ENCODE assay signal across 10 cellular contexts in the genomic region with DNA sequence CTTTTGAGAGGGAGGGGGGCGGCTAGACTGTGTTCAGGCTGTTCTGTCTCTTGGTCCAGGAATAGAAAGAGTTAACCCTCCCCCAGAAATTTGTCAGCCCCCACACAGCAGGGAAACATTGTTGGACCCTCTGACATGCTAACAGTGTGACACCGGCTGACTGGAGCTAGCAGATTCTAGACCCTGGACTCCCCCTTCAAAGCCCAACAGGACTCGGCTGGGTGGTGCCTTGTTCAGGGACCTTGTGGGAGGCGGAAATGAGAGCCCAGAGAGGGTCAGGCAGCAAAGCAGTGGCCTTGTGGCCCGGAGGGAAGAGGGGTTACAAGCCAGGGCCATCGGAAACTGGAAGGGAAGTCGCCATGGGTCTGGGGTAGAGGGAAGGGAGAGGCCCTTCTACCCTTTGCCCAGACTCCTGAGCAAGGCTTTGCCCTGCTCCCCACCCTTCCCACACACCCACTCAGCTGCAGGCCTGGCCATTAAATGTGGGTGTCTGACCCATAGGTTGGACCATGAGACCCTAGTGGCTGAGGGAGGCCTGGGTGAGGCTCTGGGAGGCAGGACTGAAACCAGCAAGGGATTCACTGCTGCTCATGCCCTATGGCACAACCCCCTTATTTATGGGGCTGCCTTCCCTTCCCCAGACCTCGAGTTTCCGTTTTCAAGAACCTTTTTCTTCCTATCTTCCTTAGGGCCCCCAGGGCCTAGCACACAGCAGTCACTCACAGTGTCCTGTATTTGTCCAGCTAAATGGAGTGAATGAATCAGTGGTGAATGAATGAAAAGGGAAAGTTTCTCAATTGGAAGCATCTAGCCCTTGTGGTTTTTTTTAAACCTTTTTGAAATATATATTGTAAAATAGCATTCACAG. TPM values are rescaled to one million over a fixed set of nuclear protein-coding genes. Genes with fewer than 3 reads are reported as not detected.
A peak's percentile ranks its signal among the peaks of the same experiment; 100 is the strongest.
DNase-seq lines count a peak whose midpoint lies in the region; ATAC-seq, FAIRE-seq and TF ChIP-seq lines count a peak whose summit lies in the region.
"Had no signal": no experiment of that assay in that cellular context is flagged by ENCODE, and none has a peak within 500 bp of the region (broad histone marks: within the 10 kb centered on the region; RNA-seq: fewer than 3 reads in every experiment).

No MANE protein-coding gene starts in this region.

- H3K27me3 Mint-ChIP-seq in brain, result peaks cover 12% of the 10 kb centered on the region

- H3K4me1 ChIP-seq in liver (ENCODE audit: control insufficient read depth in 4 of 4, insufficient read depth in 4 of 4, low read length in 3 of 4) (peaks cover 0 to 4% (median 4%) of the 10 kb centered on the region in 4 donors), HepG2 (ENCODE audit: insufficient read depth, low read length) (peaks cover 4% of the 10 kb centered on the region), mesendoderm (ENCODE audit: control insufficient read depth, low read depth, low read length) (peaks cover 9% of the 10 kb centered on the region), vagina (peaks cover 69% of the 10 kb centered on the region)

- H4K8ac ChIP-seq in mesendoderm (ENCODE audit: low read depth, low read length), result no peak overlapping the region

- peak overlapping the region; percentile 89 to 95 (median 91) for H3K4me3 Mint-ChIP-seq in brain

- in situ Hi-C loops in HepG2 (cut with HindIII; ENCODE audit: extremely low pct_ligation_motif_present, low pct_unique_long_range_greater_than_20kb), result no loop called here

- H3K4me3 ChIP-seq in liver (ENCODE audit: low read depth in 1 of 3, low read length in 3 of 3) (no peak overlapping the region), HepG2 (replicated peaks in 1 of 3; ENCODE audit: insufficient read depth in 1 of 3, low read depth in 2 of 3, low read length in 3 of 3) (no peak overlapping the region), mesendoderm (ENCODE audit: low read length) (no peak overlapping the region), vagina (no peak overlapping the region)

- no peak for TF ChIP-seq EP300 in HepG2 (IDR thresholded peaks at IDR 0.05; ENCODE audit: low read depth in 2 of 2, low read length in 2 of 2)
- no peak for TF ChIP-seq EP300 in HepG2 (CRISPR knock-in tag; IDR thresholded peaks at IDR 0.05; ENCODE audit: borderline replicate concordance)

- no peaks in the 10 kb centered on the region for H3K9me3 ChIP-seq in liver (ENCODE audit: control insufficient read depth in 4 of 4, low read length in 3 of 4)
- H3K9me3 ChIP-seq in HepG2 (ENCODE audit: low read length), result no peaks in the 10 kb centered on the region
- no peaks in the 10 kb centered on the region for H3K9me3 ChIP-seq in vagina

- H3K27ac ChIP-seq in liver (ENCODE audit: low read depth in 1 of 2, low read length in 2 of 2) (peak overlapping the region; percentile 39 to 70), HepG2 (ENCODE audit: extremely low read length, insufficient read depth, low read length) (no peak overlapping the region), mesendoderm (ENCODE audit: low read depth, low read length) (no peak overlapping the region), vagina (peak overlapping the region; percentile 69)

- H3K4ac ChIP-seq in mesendoderm (ENCODE audit: low read depth, low read length), result no peak overlapping the region

- no TSS peak for BruUV-seq in HepG2 (replicated peaks; lab: Mats Ljungman, UMichigan)

- no peak overlapping the region for H2BK120ac ChIP-seq in mesendoderm (ENCODE audit: low read depth, low read length)

- no peak overlapping the region for H3K4me2 ChIP-seq in HepG2 (ENCODE audit: low read depth, low read length)
- H3K4me2 ChIP-seq in mesendoderm (ENCODE audit: low read length), result no peak overlapping the region

- peaks cover 0 to 5% (median 0%) of the 10 kb centered on the region in 5 experiments for H3K9me3 Mint-ChIP-seq in brain

- peak overlapping the region; percentile 32 for H2AK5ac ChIP-seq in mesendoderm (ENCODE audit: low read length)

- no peak overlapping the region for H2BK15ac ChIP-seq in mesendoderm (replicated peaks; ENCODE audit: low read depth)

- H3K36me3 ChIP-seq in liver (ENCODE audit: control insufficient read depth in 4 of 4, insufficient read depth in 3 of 4, low read depth in 1 of 4, low read length in 3 of 4) (no peaks in the 10 kb centered on the region), HepG2 (replicated peaks in 1 of 2; ENCODE audit: control insufficient read depth in 1 of 2, insufficient read depth in 2 of 2, low read length in 2 of 2) (peaks cover 8 to 10% of the 10 kb centered on the region in 2 experiments; a peak in 3 of 5 replicates), mesendoderm (ENCODE audit: control insufficient read depth, insufficient read depth, low read length) (no peaks in the 10 kb centered on the region), vagina (no peaks in the 10 kb centered on the region)

- H3K36me3 Mint-ChIP-seq in brain, result no peaks in the 10 kb centered on the region

- no peak overlapping the region for H3K9ac ChIP-seq in liver (ENCODE audit: low read depth in 1 of 2, low read length in 2 of 2)
- H3K9ac ChIP-seq in HepG2 (ENCODE audit: insufficient read depth, low read depth, low read length), result no peak overlapping the region
- H3K9ac ChIP-seq in mesendoderm (ENCODE audit: low read length), result peak overlapping the region; percentile 80

- H3K79me2 ChIP-seq in HepG2 (ENCODE audit: insufficient read depth, low read length) (peaks cover 16% of the 10 kb centered on the region), mesendoderm (ENCODE audit: control insufficient read depth, insufficient read depth, low read length) (no peaks in the 10 kb centered on the region)

- no peak overlapping the region for H2AFZ ChIP-seq in HepG2 (ENCODE audit: low read length)

- H3K23ac ChIP-seq in mesendoderm (ENCODE audit: low read length), result no peak overlapping the region

- H2BK5ac ChIP-seq in mesendoderm (ENCODE audit: low read length), result no peak overlapping the region

- TF ChIP-seq POLR2A in HepG2 (IDR thresholded peaks at IDR 0.05; ENCODE audit: insufficient read depth in 1 of 2, low read depth in 2 of 2, low read length in 2 of 2) (no peak), vagina (IDR thresholded peaks at IDR 0.05) (no peak)

- no peak for FAIRE-seq in HepG2 (lab: Jason Lieb, UNC)

- TF ChIP-seq RAD21 in liver (IDR thresholded peaks at IDR 0.05), result peak in 1 of 2 donors; percentile 11
- TF ChIP-seq RAD21 in HepG2 (CRISPR knock-in tag; IDR thresholded peaks at IDR 0.05), result no peak

- no peaks in the 10 kb centered on the region for H3K79me1 ChIP-seq in mesendoderm (ENCODE audit: low read length)

- H3K4me1 Mint-ChIP-seq in brain, result peaks cover 83% of the 10 kb centered on the region

- H3K56ac ChIP-seq in mesendoderm (ENCODE audit: low read length), result peak overlapping the region; percentile 73

- peak overlapping the region; percentile 79 to 97 (median 93) for H3K27ac Mint-ChIP-seq in brain

- WGBS in liver, result 73% methylated on average over 9 of the region's 9 CpGs
- WGBS in HepG2 (ENCODE audit: low lambda C conversion rate), result 89% methylated on average over 9 of the region's 9 CpGs
- WGBS in mesendoderm (ENCODE audit: extremely low coverage, insufficient coverage, low lambda C conversion rate), result no CpG with 5 or more reads among the region's 9 CpGs

- POLR2A ChIA-PET in HepG2 (lab: Yijun Ruan, JAX), result no interaction called here

- H3K18ac ChIP-seq in mesendoderm (ENCODE audit: low read length), result no peak overlapping the region

- no peak for TF ChIP-seq CTCF in liver (IDR thresholded peaks at IDR 0.05; ENCODE audit: low read depth, low read length, missing input control)
- no peak for TF ChIP-seq CTCF in HepG2 (CRISPR knock-in tag; IDR thresholded peaks at IDR 0.05)
- no peak for TF ChIP-seq CTCF in brain (conservative IDR thresholded peaks at IDR 0.05)
- no peak for TF ChIP-seq CTCF in vagina (IDR thresholded peaks at IDR 0.05)

- H3K27me3 ChIP-seq in liver (ENCODE audit: control insufficient read depth in 4 of 4, insufficient read depth in 4 of 4, low read length in 3 of 4) (no peaks in the 10 kb centered on the region), HepG2 (ENCODE audit: control insufficient read depth in 1 of 2, insufficient read depth in 2 of 2, low read length in 2 of 2) (no peaks in the 10 kb centered on the region), mesendoderm (ENCODE audit: insufficient read depth, low read length, poor library complexity) (peaks cover 20% of the 10 kb centered on the region), vagina (no peaks in the 10 kb centered on the region)

- DNase-seq in HepG2 (ENCODE audit: low spot score) (no peak), mesendoderm (peak; percentile 26), vagina (ENCODE audit: extremely low spot score in 2 of 2) (no peak), NCI-H1694 treated with DMSO at 0.1 percent for 48 hours (lab: John Stamatoyannopoulos, UW) (no peak)
- no peak for DNase-seq in activated CD4-positive, alpha-beta T cell treated with anti-CD3 and anti-CD28 coated beads, Interleukin-2, amount 50 U/mL, for 48 hours
- no peak for DNase-seq in activated effector memory CD4-positive, alpha-beta T cell treated with anti-CD3 and anti-CD28 coated beads, Interleukin-2, amount 50 U/mL, for 16 hours
- DNase-seq: AML-193, NCI-H2029 had no signal

- intact Hi-C loops in HepG2 (cut with micrococcal nuclease; ENCODE audit: unreplicated experiment), result loop anchor here (10.0 kb wide), 1 partner anchor 61 kb away; no protein-coding TSS in a partner anchor
- intact Hi-C loops in vagina (cut with DNase I), result no loop called here

- peaks cover 25% of the 10 kb centered on the region for H4K20me1 ChIP-seq in HepG2 (ENCODE audit: insufficient read depth, low read length)

- no peak for ATAC-seq in HepG2

- no peak overlapping the region for H4K5ac ChIP-seq in mesendoderm (ENCODE audit: low read length)

- CTCF ChIA-PET in HepG2 (lab: Yijun Ruan, JAX; ENCODE audit: low intra/inter-chr PET ratio, low total read pairs), result no interaction called here

RNA-seq across cellular contexts. Expression of a gene that starts 44.8 kb away (rescaled TPM):
- total RNA-seq in liver (1 to 10 TPM; 5.8 to 7.6 TPM), HepG2 (2016; rRNA removed; fragmentation: Illumina TruSeq; extraction: Trizol) (5.1 and 5.2 TPM in 2 replicates), vagina (29.2 TPM)
- polyA plus RNA-seq in liver (1 to 10 TPM in 1 of 2 donors, under 1 TPM in 1; 0.57 to 4.7 TPM), HepG2 (2011; rRNA removed) (3.4 and 3.9 TPM in 2 replicates), brain (ENCODE audit: insufficient read depth, low read depth, low replicate concordance) (22.1 TPM)
- total RNA-seq in HepG2 (2016; cell fraction: cytosol; rRNA removed; fragmentation: Illumina TruSeq; extraction: Trizol; ENCODE audit: low read depth), result 2.6 and 3.4 TPM in 2 replicates
- 5.2 and 5.4 TPM in 2 replicates for total RNA-seq in HepG2 (2016; cell fraction: insoluble cytoplasmic fraction; rRNA removed; fragmentation: Illumina TruSeq; extraction: Trizol)
- total RNA-seq in HepG2 (2016; cell fraction: membrane; rRNA removed; fragmentation: Illumina TruSeq; extraction: Trizol), result 4.3 and 5.6 TPM in 2 replicates
- total RNA-seq in HepG2 (2016; cell fraction: nucleus; rRNA removed; fragmentation: Illumina TruSeq; extraction: Trizol), result 7.2 and 9.2 TPM in 2 replicates
- 1.9 and 2.7 TPM in 2 replicates for polyA plus RNA-seq in HepG2 (2011; cell fraction: cytosol; rRNA removed)
- polyA plus RNA-seq in HepG2 (2011; cell fraction: nucleus; rRNA removed), result 15.5 and 22.7 TPM in 2 replicates
- 6.0 and 9.1 TPM in 2 replicates for polyA plus RNA-seq in HepG2 (2012)
- 3.8 and 4.7 TPM in 2 replicates for polyA plus RNA-seq in HepG2 (2016; cell fraction: cytosol; fragmentation: Illumina TruSeq; extraction: Trizol; ENCODE audit: low read depth)
- 8.3 and 10.1 TPM in 2 replicates for polyA plus RNA-seq in HepG2 (2016; cell fraction: insoluble cytoplasmic fraction; fragmentation: Illumina TruSeq; extraction: Trizol; ENCODE audit: low read depth)
- polyA plus RNA-seq in HepG2 (2016; cell fraction: membrane; fragmentation: Illumina TruSeq; extraction: Trizol; ENCODE audit: low read depth), result 5.1 and 5.2 TPM in 2 replicates
- polyA plus RNA-seq in HepG2 (2016; cell fraction: nucleus; fragmentation: Illumina TruSeq; extraction: Trizol; ENCODE audit: insufficient read depth, low read depth), result 24.6 and 26.3 TPM in 2 replicates
- 7.4 and 12.2 TPM in 2 replicates for polyA minus RNA-seq in HepG2 (2011; rRNA and poly(A)+ RNA removed; ENCODE audit: low replicate concordance)
- 6.2 and 6.7 TPM in 2 replicates for polyA minus RNA-seq in HepG2 (2011; cell fraction: cytosol; rRNA and poly(A)+ RNA removed)
- polyA minus RNA-seq in HepG2 (2011; cell fraction: nucleus; rRNA and poly(A)+ RNA removed), result 9.0 and 12.1 TPM in 2 replicates
- 0.60 TPM for polyA plus RNA-seq in mesendoderm (2013, experiment 1 of 2)
- 0.69 TPM for polyA plus RNA-seq in mesendoderm (2013, experiment 2 of 2)

Comparison
In these comparisons a context has a peak if more than half of its experiments do, and no peak if none do; other contexts are left out.
1. H3K27ac ChIP-seq: peak in liver (2 of 2) and vagina (single experiment); none in HepG2 (single experiment) and mesendoderm (single experiment).